Comparison of ENCODE assay signal across 1 cellular context in genomic region chr12:113472191-113473190, GRCh38.
A peak's percentile ranks its signal among the peaks of the same experiment; 100 is the strongest.
TF ChIP-seq lines count a peak whose summit lies in the region.

No MANE protein-coding gene starts in this region.

TF ChIP-seq in GM23338, 12 proteins besides CTCF, POLR2A, EP300 and RAD21 (continued from another document):
- TF ChIP-seq REST (IDR thresholded peaks at IDR 0.05; ENCODE audit: unreplicated experiment), result no peak
- TF ChIP-seq CREB1 (CRISPR knock-in tag; IDR thresholded peaks at IDR 0.05; ENCODE audit: low read depth), result peak; percentile 21
- TF ChIP-seq ZNF114 (CRISPR knock-in tag; IDR thresholded peaks at IDR 0.05), result no peak
- no peak for TF ChIP-seq JUNB (IDR thresholded peaks at IDR 0.05; ENCODE audit: unreplicated experiment)
- TF ChIP-seq EZH2phosphoT487 (IDR thresholded peaks at IDR 0.05; ENCODE audit: unreplicated experiment), result no peak
- TF ChIP-seq POLR2AphosphoS5 (IDR thresholded peaks at IDR 0.05; ENCODE audit: low read depth), result no peak
- no peak for TF ChIP-seq ETS1 (IDR thresholded peaks at IDR 0.05)
- no peak for TF ChIP-seq ZNF331 (CRISPR knock-in tag; IDR thresholded peaks at IDR 0.05; ENCODE audit: low read depth)
- peak; percentile 81 for TF ChIP-seq EZH2 (IDR thresholded peaks at IDR 0.05; ENCODE audit: low read depth, unreplicated experiment)
